11 cellular contexts compared by ENCODE assay signal in the genomic region with DNA sequence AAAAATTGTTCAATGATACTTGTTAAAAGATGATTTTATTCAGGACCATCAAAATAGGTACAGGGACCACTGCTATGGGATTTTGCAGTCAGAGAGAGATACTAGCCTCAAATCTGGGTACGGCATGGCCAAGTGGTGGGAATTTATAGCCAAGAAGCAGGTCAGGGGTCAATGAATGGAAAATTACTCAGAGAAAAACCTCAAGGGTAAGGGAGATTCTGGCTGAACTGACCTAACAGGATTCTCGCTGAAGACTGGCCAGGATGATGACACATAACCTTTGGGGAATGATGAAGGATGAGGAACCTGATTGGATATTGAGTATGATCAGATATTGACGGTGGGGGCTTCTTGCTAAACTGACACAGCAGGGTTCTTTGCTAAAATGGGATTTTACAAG. TPM values are rescaled to one million over a fixed set of nuclear protein-coding genes. Genes with fewer than 3 reads are reported as not detected.
DNase-seq lines count a peak whose midpoint lies in the region; ATAC-seq and TF ChIP-seq lines count a peak whose summit lies in the region.
"Had no signal": no experiment of that assay in that cellular context is flagged by ENCODE, and none has a peak within 500 bp of the region (broad histone marks: within the 10 kb centered on the region; RNA-seq: fewer than 3 reads in every experiment).

No MANE protein-coding gene starts in this region.

- TF ChIP-seq CTCF in foreskin keratinocyte (conservative IDR thresholded peaks at IDR 0.05), result no peak

- peaks cover 15% of the 10 kb centered on the region for H3K4me1 ChIP-seq in foreskin keratinocyte
- H3K4me1 ChIP-seq: BE2C had no signal

- H3K27me3 ChIP-seq in foreskin keratinocyte, result no peaks in the 10 kb centered on the region
- H3K27me3 ChIP-seq: BE2C had no signal

- DNase-seq in A172 (ENCODE audit: low spot score) (peak; percentile 29), H4 (ENCODE audit: low spot score) (peak; percentile 6), amniotic epithelial cell (ENCODE audit: low read depth) (peak; percentile 26), kidney tubule cell (ENCODE audit: low spot score) (peak; percentile 44), Kasumi-1 (lab: John Stamatoyannopoulos, UW) (no peak), foreskin keratinocyte (no peak), NCI-H748 (lab: John Stamatoyannopoulos, UW; ENCODE audit: unreplicated experiment) (no peak)
- DNase-seq in central memory CD4-positive, alpha-beta T cell, result no peak
- DNase-seq: BE2C; effector memory CD4-positive, alpha-beta T cell had no signal

- no peak for ATAC-seq in foreskin keratinocyte
- ATAC-seq: stimulated activated effector memory CD8-positive, alpha-beta T cell treated with anti-CD3 and anti-CD28 coated beads, Interleukin-12 subunit alpha, Interleukin-12 subunit beta, amount 100 ng/mL, for 72 hours had no signal

- H3K27ac ChIP-seq in foreskin keratinocyte, result no peak overlapping the region

RNA-seq across cellular contexts. Expression of a gene that starts 32.7 kb away (rescaled TPM):
- total RNA-seq in A172 (2014; rRNA removed; shearing (Covaris generic)), result 2.8 and 3.1 TPM in 2 replicates
- total RNA-seq in H4 (2014; rRNA removed; shearing (Covaris generic)), result 2.3 and 2.5 TPM in 2 replicates
- total RNA-seq in foreskin keratinocyte, result 1.3 and 2.5 TPM in 2 replicates
- polyA plus RNA-seq in foreskin keratinocyte, result 0.97 and 1.7 TPM in 2 replicates

RNA-seq across cellular contexts. Expression of a gene that starts 32.8 kb away (rescaled TPM):
- 47.8 and 98.4 TPM in 2 replicates for total RNA-seq in A172 (2014; rRNA removed; shearing (Covaris generic))
- total RNA-seq in H4 (2014; rRNA removed; shearing (Covaris generic)), result 23.2 and 35.7 TPM in 2 replicates
- 41.2 and 41.8 TPM in 2 replicates for total RNA-seq in foreskin keratinocyte
- polyA plus RNA-seq in foreskin keratinocyte, result 7.5 and 8.9 TPM in 2 replicates

RNA-seq across cellular contexts. Expression of a gene that starts 33.6 kb away (rescaled TPM):
- 30.7 and 55.4 TPM in 2 replicates for total RNA-seq in A172 (2014; rRNA removed; shearing (Covaris generic))
- total RNA-seq in H4 (2014; rRNA removed; shearing (Covaris generic)), result 24.6 and 34.3 TPM in 2 replicates
- total RNA-seq in foreskin keratinocyte, result 17.5 and 20.5 TPM in 2 replicates
- 13.2 and 13.9 TPM in 2 replicates for polyA plus RNA-seq in foreskin keratinocyte

Comparison
In these comparisons a context has a peak if more than half of its experiments do, and no peak if none do; other contexts are left out.
1. DNase-seq: peak in A172 (single experiment), H4 (single experiment), amniotic epithelial cell (single experiment) and kidney tubule cell (single experiment); none in Kasumi-1 (0 of 2), foreskin keratinocyte (0 of 2), central memory CD4-positive, alpha-beta T cell (single experiment) and NCI-H748 (single experiment).